ENCODE assay signal across 19 cellular contexts in genomic region chr4:169745291-169745690, GRCh38. TPM values are rescaled to one million over a fixed set of nuclear protein-coding genes. Genes with fewer than 3 reads are reported as not detected.
DNase-seq lines count a peak whose midpoint lies in the region; ATAC-seq and TF ChIP-seq lines count a peak whose summit lies in the region.
"Had no signal": no experiment of that assay in that cellular context is flagged by ENCODE, and none has a peak within 500 bp of the region (broad histone marks: within the 10 kb centered on the region; RNA-seq: fewer than 3 reads in every experiment).

No MANE protein-coding gene starts in this region.

- H3K4me1 ChIP-seq in adipocyte (ENCODE audit: control insufficient read depth, insufficient read depth, low read length), result peaks cover 18% of the 10 kb centered on the region
- H3K4me1 ChIP-seq: A549, left lung, prostate gland, transverse colon had no signal

- H3K9ac ChIP-seq in adipocyte (ENCODE audit: low read length), result peak overlapping the region; percentile 26

- H3K4me3 Mint-ChIP-seq in activated naive CD4-positive, alpha-beta T cell treated with anti-CD3 and anti-CD28 coated beads for 36 hours, result no peak overlapping the region
- no peak overlapping the region for H3K4me3 Mint-ChIP-seq in type B pancreatic cell
- H3K4me3 Mint-ChIP-seq: activated CD8-positive, alpha-beta T cell treated with anti-CD3 and anti-CD28 coated beads for 36 hours; central memory CD8-positive, alpha-beta T cell; naive thymus-derived CD4-positive, alpha-beta T cell had no signal

- H3K27ac Mint-ChIP-seq in activated naive CD4-positive, alpha-beta T cell treated with anti-CD3 and anti-CD28 coated beads, Interleukin-2, amount 50 U/mL, for 72 hours, result no peak overlapping the region
- no peak overlapping the region for H3K27ac Mint-ChIP-seq in activated naive CD4-positive, alpha-beta T cell treated with anti-CD3 and anti-CD28 coated beads for 36 hours
- H3K27ac Mint-ChIP-seq in type B pancreatic cell, result peak overlapping the region; percentile 86
- H3K27ac Mint-ChIP-seq: activated CD8-positive, alpha-beta T cell treated with anti-CD3 and anti-CD28 coated beads for 36 hours; naive thymus-derived CD4-positive, alpha-beta T cell had no signal

- intact Hi-C loops in activated naive CD4-positive, alpha-beta T cell treated with anti-CD3 and anti-CD28 coated beads for 36 hours (cut with micrococcal nuclease), result no loop called here

- H3K36me3 Mint-ChIP-seq in activated naive CD4-positive, alpha-beta T cell treated with anti-CD3 and anti-CD28 coated beads, Interleukin-2, amount 50 U/mL, for 72 hours, result peaks cover 0 to 5% of the 10 kb centered on the region in 2 donors
- H3K36me3 Mint-ChIP-seq in activated naive CD4-positive, alpha-beta T cell treated with anti-CD3 and anti-CD28 coated beads for 36 hours (ENCODE audit: low read depth), result peaks cover 21% of the 10 kb centered on the region
- peaks cover 26% of the 10 kb centered on the region for H3K36me3 Mint-ChIP-seq in type B pancreatic cell

- H3K9me3 ChIP-seq in adipocyte (ENCODE audit: control insufficient read depth, low read length), result no peaks in the 10 kb centered on the region
- H3K9me3 ChIP-seq: A549, left lung, prostate gland, transverse colon had no signal

- no peaks in the 10 kb centered on the region for H3K27me3 ChIP-seq in adipocyte (replicated peaks; ENCODE audit: control insufficient read depth, insufficient read depth, low read length)
- H3K27me3 ChIP-seq: left lung, transverse colon had no signal

- peak; percentile 26 to 62 for ATAC-seq in activated naive CD4-positive, alpha-beta T cell treated with anti-CD3 and anti-CD28 coated beads, Interleukin-2, amount 50 U/mL, for 72 hours
- ATAC-seq in GM19324 (IDR thresholded peaks at IDR 0.05; ENCODE audit: low FRiP score, unreplicated experiment), result no peak
- ATAC-seq in HG02571 (IDR thresholded peaks at IDR 0.05; ENCODE audit: unreplicated experiment), result no peak
- ATAC-seq: A549; activated CD8-positive, alpha-beta T cell treated with anti-CD3 and anti-CD28 coated beads for 36 hours; left lung; naive thymus-derived CD4-positive, alpha-beta T cell had no signal

- TF ChIP-seq CTCF in fibroblast of the aortic adventitia (IDR thresholded peaks at IDR 0.05; ENCODE audit: insufficient read depth, low read length) (no peak), type B pancreatic cell (conservative IDR thresholded peaks at IDR 0.05) (no peak)

- no peaks in the 10 kb centered on the region for H3K9me3 Mint-ChIP-seq in activated naive CD4-positive, alpha-beta T cell treated with anti-CD3 and anti-CD28 coated beads, Interleukin-2, amount 50 U/mL, for 72 hours
- no peaks in the 10 kb centered on the region for H3K9me3 Mint-ChIP-seq in activated naive CD4-positive, alpha-beta T cell treated with anti-CD3 and anti-CD28 coated beads for 36 hours
- no peaks in the 10 kb centered on the region for H3K9me3 Mint-ChIP-seq in type B pancreatic cell
- H3K9me3 Mint-ChIP-seq: activated CD8-positive, alpha-beta T cell treated with anti-CD3 and anti-CD28 coated beads for 36 hours; central memory CD8-positive, alpha-beta T cell; naive thymus-derived CD4-positive, alpha-beta T cell had no signal

- CTCF ChIA-PET in activated naive CD4-positive, alpha-beta T cell treated with anti-CD3 and anti-CD28 coated beads for 36 hours (lab: Charles Lee), result no interaction called here

- peaks cover 10% of the 10 kb centered on the region for H3K4me1 Mint-ChIP-seq in activated naive CD4-positive, alpha-beta T cell treated with anti-CD3 and anti-CD28 coated beads for 36 hours (ENCODE audit: low read depth)
- H3K4me1 Mint-ChIP-seq in type B pancreatic cell (ENCODE audit: unreplicated experiment), result peaks cover 6% of the 10 kb centered on the region

- peak overlapping the region; percentile 68 for H3K4me3 ChIP-seq in adipocyte (ENCODE audit: low read length)
- H3K4me3 ChIP-seq in fibroblast of the aortic adventitia (ENCODE audit: low read depth, low read length), result no peak overlapping the region
- H3K4me3 ChIP-seq: A549, left lung, prostate gland, SK-N-MC, transverse colon had no signal

- no peaks in the 10 kb centered on the region for H3K27me3 Mint-ChIP-seq in activated naive CD4-positive, alpha-beta T cell treated with anti-CD3 and anti-CD28 coated beads for 36 hours (ENCODE audit: low read depth)
- no peaks in the 10 kb centered on the region for H3K27me3 Mint-ChIP-seq in type B pancreatic cell
- H3K27me3 Mint-ChIP-seq: activated CD8-positive, alpha-beta T cell treated with anti-CD3 and anti-CD28 coated beads for 36 hours; central memory CD8-positive, alpha-beta T cell; naive thymus-derived CD4-positive, alpha-beta T cell had no signal

- H3K36me3 ChIP-seq in adipocyte (ENCODE audit: control insufficient read depth, insufficient read depth, low read length, severe bottlenecking), result peaks cover 18% of the 10 kb centered on the region
- H3K36me3 ChIP-seq: prostate gland had no signal

- DNase-seq in activated naive CD4-positive, alpha-beta T cell treated with anti-CD3 and anti-CD28 coated beads, Interleukin-2, amount 50 U/mL, for 72 hours (ENCODE audit: low spot score in 2 of 2), result no peak
- no peak for DNase-seq in activated naive CD4-positive, alpha-beta T cell treated with anti-CD3 and anti-CD28 coated beads for 36 hours
- peak; percentile 68 for DNase-seq in adipocyte (ENCODE audit: low read depth)
- DNase-seq in fibroblast of the aortic adventitia (ENCODE audit: low read depth), result peak; percentile 62
- DNase-seq in type B pancreatic cell (ENCODE audit: extremely low spot score, unreplicated experiment), result no peak
- no peak for DNase-seq in DMS79 (lab: John Stamatoyannopoulos, UW)
- DNase-seq: activated CD8-positive, alpha-beta T cell treated with anti-CD3 and anti-CD28 coated beads for 36 hours; activated effector memory CD4-positive, alpha-beta T cell treated with Interleukin-2 at 50 U/mL for 16 hours; hypothalamus; left lung; naive thymus-derived CD4-positive, alpha-beta T cell; NCI-H1105 treated with DMSO at 0.1 percent for 48 hours; transverse colon had no signal

RNA-seq across cellular contexts. Expression of gene HPF1, which starts 12.5 kb away (rescaled TPM):
- 10 to 100 TPM; 28.7 to 32.4 TPM for total RNA-seq in activated naive CD4-positive, alpha-beta T cell treated with anti-CD3 and anti-CD28 coated beads, Interleukin-2, amount 50 U/mL, for 72 hours
- 10 to 100 TPM; 35.7 to 36.6 TPM for total RNA-seq in activated naive CD4-positive, alpha-beta T cell treated with anti-CD3 and anti-CD28 coated beads for 36 hours
- total RNA-seq in fibroblast of the aortic adventitia (ENCODE audit: low replicate concordance) (26.5 and 53.8 TPM in 2 replicates), type B pancreatic cell (ENCODE audit: low replicate concordance) (23.2 and 32.3 TPM in 2 replicates)

Comparison
In these comparisons a context has a peak if more than half of its experiments do, and no peak if none do; other contexts are left out.
1. ATAC-seq: peak in activated naive CD4-positive, alpha-beta T cell treated with anti-CD3 and anti-CD28 coated beads, Interleukin-2, amount 50 U/mL, for 72 hours (2 of 2); none in GM19324 (single experiment) and HG02571 (single experiment).
2. DNase-seq: peak in adipocyte (single experiment) and fibroblast of the aortic adventitia (single experiment); none in activated naive CD4-positive, alpha-beta T cell treated with anti-CD3 and anti-CD28 coated beads, Interleukin-2, amount 50 U/mL, for 72 hours (0 of 2), activated naive CD4-positive, alpha-beta T cell treated with anti-CD3 and anti-CD28 coated beads for 36 hours (single experiment), type B pancreatic cell (single experiment) and DMS79 (single experiment).